13 cellular contexts compared by ENCODE assay signal in genomic region chr16:81401035-81401950, GRCh38. TPM values are rescaled to one million over a fixed set of nuclear protein-coding genes. Genes with fewer than 3 reads are reported as not detected.
DNase-seq lines count a peak whose midpoint lies in the region; ATAC-seq, FAIRE-seq and TF ChIP-seq lines count a peak whose summit lies in the region.
"Had no signal": no experiment of that assay in that cellular context is flagged by ENCODE, and none has a peak within 500 bp of the region (broad histone marks: within the 10 kb centered on the region; RNA-seq: fewer than 3 reads in every experiment).

No MANE protein-coding gene starts in this region.

- H3K9me3 Mint-ChIP-seq in CD4-positive, alpha-beta memory T cell = peaks cover 0 to 3% (median 0%) of the 10 kb centered on the region in 8 donors
- H3K9me3 Mint-ChIP-seq: nephron had no signal

- TF ChIP-seq CTCF in adrenal gland (IDR thresholded peaks at IDR 0.05) = no peak

- no peak overlapping the region for H3K4me3 Mint-ChIP-seq in CD4-positive, alpha-beta memory T cell
- H3K4me3 Mint-ChIP-seq: nephron had no signal

- intact Hi-C loops in cardiac septum (cut with DNase I) = loop anchor here (5.0 to 10.0 kb wide), 2 partner anchors 221 to 294 kb away; no protein-coding TSS in a partner anchor
- intact Hi-C loops in Right ventricle myocardium superior (cut with DNase I) = loop anchor here (5.0 to 10.0 kb wide), 2 partner anchors 214 to 321 kb away; no protein-coding TSS in a partner anchor
- intact Hi-C loops in adrenal gland (cut with DNase I) = loop anchor here (5.0 to 10.0 kb wide), 2 partner anchors 294 to 321 kb away; no protein-coding TSS in a partner anchor
- intact Hi-C loops in right cardiac atrium (cut with DNase I) = loop anchor here (5.0 to 10.0 kb wide), 3 partner anchors 211 to 321 kb away; no protein-coding TSS in a partner anchor
- intact Hi-C loops in CD4-positive, alpha-beta memory T cell (cut with micrococcal nuclease) = no loop called here

- TF ChIP-seq POLR2A in adrenal gland (IDR thresholded peaks at IDR 0.05) = no peak

- CTCF ChIA-PET in CD4-positive, alpha-beta memory T cell (lab: Charles Lee; ENCODE audit: partially characterized antibody) = interaction anchor here (0.8 to 1.7 kb wide), 10 partner anchors 30 to 328 kb away, joined by 3 to 7 read pairs (median 4); no protein-coding TSS in a partner anchor

- no peak overlapping the region for H3K27ac Mint-ChIP-seq in CD4-positive, alpha-beta memory T cell
- H3K27ac Mint-ChIP-seq: nephron had no signal

- no peaks in the 10 kb centered on the region for H3K27me3 ChIP-seq in adrenal gland
- H3K27me3 ChIP-seq in right cardiac atrium (ENCODE audit: control insufficient read depth, insufficient read depth) = no peaks in the 10 kb centered on the region
- H3K27me3 ChIP-seq in CD4-positive, alpha-beta memory T cell (ENCODE audit: insufficient read depth, low read length) = no peaks in the 10 kb centered on the region

- H3K36me3 ChIP-seq in adrenal gland (replicated peaks in 1 of 2) = no peaks in the 10 kb centered on the region
- H3K36me3 ChIP-seq in CD4-positive, alpha-beta memory T cell (ENCODE audit: insufficient read depth, low read length) = no peaks in the 10 kb centered on the region

- H3K36me3 Mint-ChIP-seq in CD4-positive, alpha-beta memory T cell = no peaks in the 10 kb centered on the region

- DNase-seq in cardiac septum (ENCODE audit: low spot score) (peak; percentile 53), Right ventricle myocardium superior (no peak), adrenal gland (peak in 4 of 7 donors; percentile 24 to 42 (median 30)), right cardiac atrium (peak; percentile 65 to 83 (median 77)), urothelium cell line (ENCODE audit: low spot score) (peak; percentile 62), NCI-H128 (lab: John Stamatoyannopoulos, UW; ENCODE audit: unreplicated experiment) (no peak), NCI-H1048 (lab: John Stamatoyannopoulos, UW) (no peak)
- DNase-seq in CD4-positive, alpha-beta memory T cell = no peak
- DNase-seq: activated effector memory CD4-positive, alpha-beta T cell treated with anti-CD3 and anti-CD28 coated beads, Interleukin-2, amount 50 U/mL, for 16 hours; DMS153 had no signal

- H3K27ac ChIP-seq in adrenal gland (no peak overlapping the region), right cardiac atrium (ENCODE audit: low read length) (no peak overlapping the region)
- no peak overlapping the region for H3K27ac ChIP-seq in CD4-positive, alpha-beta memory T cell (ENCODE audit: low read depth, low read length)

- WGBS in adrenal gland, 4 donors = 57 to 73% (median 67%) methylated on average over 16 to 19 of the region's 19 CpGs
- 42% methylated on average over 19 of the region's 19 CpGs for WGBS in right cardiac atrium

- peaks cover 0 to 7% (median 0%) of the 10 kb centered on the region in 3 donors for H3K9me3 ChIP-seq in adrenal gland (replicated peaks in 1 of 3)
- H3K9me3 ChIP-seq in right cardiac atrium (ENCODE audit: control insufficient read depth, low read length) = no peaks in the 10 kb centered on the region
- no peaks in the 10 kb centered on the region for H3K9me3 ChIP-seq in CD4-positive, alpha-beta memory T cell (ENCODE audit: control insufficient read depth in 1 of 2, low read length in 2 of 2)

- H3K4me1 Mint-ChIP-seq in CD4-positive, alpha-beta memory T cell = peaks cover 0 to 4% (median 0%) of the 10 kb centered on the region in 4 donors
- H3K4me1 Mint-ChIP-seq: nephron had no signal

- H3K4me3 ChIP-seq in adrenal gland = no peak overlapping the region
- no peak overlapping the region for H3K4me3 ChIP-seq in right cardiac atrium (ENCODE audit: low read length)
- no peak overlapping the region for H3K4me3 ChIP-seq in CD4-positive, alpha-beta memory T cell (ENCODE audit: low read length in 2 of 2)

- H3K4me1 ChIP-seq in adrenal gland (replicated peaks in 1 of 2) (peaks cover 4% of the 10 kb centered on the region in 2 donors), right cardiac atrium (ENCODE audit: control insufficient read depth, insufficient read depth, low read length) (no peaks in the 10 kb centered on the region)
- peaks cover 8% of the 10 kb centered on the region for H3K4me1 ChIP-seq in CD4-positive, alpha-beta memory T cell (ENCODE audit: insufficient read depth, low read length)

- no peak for FAIRE-seq in urothelium cell line (lab: Jason Lieb, UNC)
- FAIRE-seq: GM19239, TTC549 had no signal

- ATAC-seq in Right ventricle myocardium superior (ENCODE audit: poor library complexity) = no peak
- peak; percentile 64 to 81 for ATAC-seq in right cardiac atrium

- POLR2A ChIA-PET in CD4-positive, alpha-beta memory T cell (lab: Charles Lee; ENCODE audit: partially characterized antibody) = no interaction called here

- H3K27me3 Mint-ChIP-seq in CD4-positive, alpha-beta memory T cell = no peaks in the 10 kb centered on the region

RNA-seq across cellular contexts. Expression of gene CMIP, which starts 43.3 kb away (rescaled TPM):
- total RNA-seq in cardiac septum (19.8 TPM), Right ventricle myocardium superior (11.1 TPM), adrenal gland (10 to 100 TPM; 34.3 to 87.9 (median 54.9) TPM), right cardiac atrium (10 to 100 TPM; 15.8 to 29.0 (median 21.3) TPM)
- polyA plus RNA-seq in adrenal gland (10 to 100 TPM; 10.9 to 49.0 (median 17.4) TPM), right cardiac atrium (9.0 TPM)
- total RNA-seq in CD4-positive, alpha-beta memory T cell = 10 to 100 TPM; 33.2 to 36.4 TPM
- polyA plus RNA-seq in CD4-positive, alpha-beta memory T cell = under 1 TPM in 1 of 2 donors, not detected in 1; 0.84 TPM

Comparison
In these comparisons a context has a peak if more than half of its experiments do, and no peak if none do; other contexts are left out.
1. DNase-seq: peak in cardiac septum (single experiment), adrenal gland (4 of 7), right cardiac atrium (3 of 3) and urothelium cell line (single experiment); none in Right ventricle myocardium superior (single experiment), CD4-positive, alpha-beta memory T cell (0 of 5), NCI-H128 (single experiment) and NCI-H1048 (single experiment).